Comparison of ENCODE assay signal across 9 cellular contexts in the genomic region with DNA sequence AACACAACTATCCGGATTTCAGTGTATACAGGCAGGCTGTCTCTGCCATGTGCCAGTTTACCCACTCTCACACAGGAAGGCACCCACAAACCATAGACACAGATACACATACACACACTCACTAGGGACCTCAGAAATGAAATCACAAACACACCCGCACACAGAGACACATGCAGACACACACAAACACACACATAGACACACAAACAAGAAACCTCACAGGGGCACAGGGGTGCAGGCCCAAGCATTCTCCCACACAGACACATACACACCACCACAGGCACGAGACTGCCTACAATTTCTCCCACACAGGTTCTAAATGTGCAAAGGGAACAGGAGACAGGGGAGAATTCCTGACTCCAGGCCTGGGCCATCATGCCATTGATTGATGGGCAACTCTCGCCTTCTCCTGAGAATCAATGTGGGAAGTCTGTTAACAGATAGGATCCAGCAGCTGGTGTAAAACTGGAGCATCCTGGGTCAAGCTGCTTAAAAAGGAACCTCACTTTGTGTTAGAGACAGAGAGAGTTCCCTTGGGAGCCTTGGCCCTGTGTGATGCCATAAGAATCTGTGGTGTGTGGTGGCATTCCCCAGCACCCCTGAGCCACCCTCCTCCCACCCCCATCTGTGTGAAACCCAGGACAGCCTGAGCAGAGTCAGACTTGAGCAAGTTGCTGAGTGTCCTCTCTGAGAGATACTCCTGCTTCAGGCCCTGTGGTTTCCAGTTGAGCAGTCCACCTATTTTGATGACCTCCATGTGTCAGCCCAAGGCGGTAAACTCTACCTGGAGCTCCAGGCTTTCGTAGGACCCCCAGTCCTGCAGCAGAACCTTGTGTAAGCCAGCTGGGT. TPM values are rescaled to one million over a fixed set of nuclear protein-coding genes. Genes with fewer than 3 reads are reported as not detected.
A peak's percentile ranks its signal among the peaks of the same experiment; 100 is the strongest.
DNase-seq lines count a peak whose midpoint lies in the region; ATAC-seq and TF ChIP-seq lines count a peak whose summit lies in the region.
"Had no signal": no experiment of that assay in that cellular context is flagged by ENCODE, and none has a peak within 500 bp of the region (broad histone marks: within the 10 kb centered on the region; RNA-seq: fewer than 3 reads in every experiment).

No MANE protein-coding gene starts in this region.

- H3K9me3 Mint-ChIP-seq in brain = peaks cover 0 to 18% (median 8%) of the 10 kb centered on the region in 5 experiments

- DNase-seq in GM13976 (ENCODE audit: low spot score) (peak; percentile 12), renal cortical epithelial cell (ENCODE audit: low read depth) (peak; percentile 7), anterior cingulate cortex (lab: John Stamatoyannopoulos, UW) (no peak), AG20443 (ENCODE audit: low spot score) (no peak), NCI-H82 treated with DMSO at 0.1 percent for 48 hours (lab: John Stamatoyannopoulos, UW; ENCODE audit: unreplicated experiment) (no peak)
- DNase-seq: NCI-H1436 treated with DMSO at 0.1 percent for 48 hours had no signal

- TF ChIP-seq CTCF in GM13976 (IDR thresholded peaks at IDR 0.05; ENCODE audit: borderline replicate concordance, control extremely low read depth, extremely low read depth, insufficient read depth, missing control alignments) (no peak), brain (conservative IDR thresholded peaks at IDR 0.05) (no peak)

- peak overlapping the region in 3 of 5 experiments; percentile 8 to 86 (median 79) for H3K27ac Mint-ChIP-seq in brain

- peaks cover 3% of the 10 kb centered on the region for H3K27me3 Mint-ChIP-seq in brain

- ATAC-seq in HG03469 (IDR thresholded peaks at IDR 0.05; ENCODE audit: unreplicated experiment) (peak; percentile 7), GM21515 (IDR thresholded peaks at IDR 0.05; ENCODE audit: unreplicated experiment) (no peak)

- no peak overlapping the region for H3K4me3 Mint-ChIP-seq in brain

- in situ Hi-C loops in GM13976 (cut with MboI; ENCODE audit: low sequenced_read_pairs, unreplicated experiment) = no loop called here

- H3K4me1 Mint-ChIP-seq in brain = peaks cover 12% of the 10 kb centered on the region

- H3K36me3 Mint-ChIP-seq in brain = peaks cover 16% of the 10 kb centered on the region

RNA-seq across cellular contexts. Expression of a gene that starts 33.9 kb away (rescaled TPM):
- 30.4 TPM for polyA plus RNA-seq in brain (ENCODE audit: insufficient read depth, low read depth, low replicate concordance)
- 3.8 and 6.8 TPM in 2 replicates for total RNA-seq in renal cortical epithelial cell

Comparison
In these comparisons a context has a peak if more than half of its experiments do, and no peak if none do; other contexts are left out.
1. DNase-seq: peak in GM13976 (single experiment) and renal cortical epithelial cell (single experiment); none in anterior cingulate cortex (0 of 58), AG20443 (single experiment) and NCI-H82 treated with DMSO at 0.1 percent for 48 hours (single experiment).